In the genomic region with DNA sequence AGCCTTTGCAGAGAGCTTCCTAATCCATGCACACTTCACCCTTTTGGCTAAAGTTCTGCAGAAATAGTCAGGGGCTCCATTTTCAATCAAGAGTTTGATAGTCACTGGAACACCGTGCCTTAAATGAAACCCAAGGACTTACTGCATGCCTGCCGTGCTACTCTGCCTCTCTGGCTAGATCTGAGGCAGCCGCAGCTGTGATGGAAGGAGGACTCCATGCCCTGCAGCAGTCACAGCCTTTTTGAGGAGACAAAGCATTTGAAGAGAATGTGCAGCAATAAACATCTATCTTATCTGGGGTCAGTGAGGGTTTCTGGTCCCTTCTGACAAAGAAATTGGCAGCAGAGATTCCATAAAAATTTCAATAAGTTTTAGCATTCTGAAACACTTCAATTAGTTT, we compare ENCODE assay signal across 21 cellular contexts.
"Had no signal": no experiment of that assay in that cellular context is flagged by ENCODE, and none has a peak within 500 bp of the region (broad histone marks: within the 10 kb centered on the region; RNA-seq: fewer than 3 reads in every experiment).

No MANE protein-coding gene starts in this region.

- H3K4me3 ChIP-seq: left lung, thyroid gland had no signal

- H3K27ac Mint-ChIP-seq: activated CD8-positive, alpha-beta T cell treated with anti-CD3 and anti-CD28 coated beads, Interleukin-2, amount 10 ng/mL, durations not matched to agents 7 days and 5 days; activated naive CD8-positive, alpha-beta T cell treated with anti-CD3 and anti-CD28 coated beads, Interleukin-2, amount 50 U/mL, for 24 hours; activated T-helper 1 cell treated with anti-CD3 and anti-CD28 coated beads, Interleukin-12 subunit alpha, Interleukin-12 subunit beta, Interleukin-2, Interleukin-4 antibody, amounts not matched to agents 30 ng/mL and 10 ng/mL and 1 ng/mL, durations not matched to agents 14 hours and 24 hours and 36 hours; immature natural killer cell; naive B cell; stimulated activated naive CD8-positive, alpha-beta T cell treated with anti-CD3 and anti-CD28 coated beads, Interleukin-15, Interleukin-2, amounts not matched to agents 100 ng/mL and 50 ng/mL, for 24 hours had no signal

- ATAC-seq: activated CD8-positive, alpha-beta T cell treated with anti-CD3 and anti-CD28 coated beads, Interleukin-2, amount 10 ng/mL, durations not matched to agents 7 days and 5 days; activated naive CD8-positive, alpha-beta T cell treated with anti-CD3 and anti-CD28 coated beads, Interleukin-2, amount 50 U/mL, for 24 hours; left lung had no signal

- H3K36me3 Mint-ChIP-seq: immature natural killer cell had no signal

- H3K9me3 Mint-ChIP-seq: activated naive CD8-positive, alpha-beta T cell treated with anti-CD3 and anti-CD28 coated beads, Interleukin-2, amount 50 U/mL, for 24 hours; activated T-helper 1 cell treated with anti-CD3 and anti-CD28 coated beads, Interleukin-12 subunit alpha, Interleukin-12 subunit beta, Interleukin-2, Interleukin-4 antibody, amounts not matched to agents 30 ng/mL and 10 ng/mL and 1 ng/mL, durations not matched to agents 14 hours and 24 hours and 36 hours; immature natural killer cell; naive B cell; neural crest cell; stimulated activated naive CD8-positive, alpha-beta T cell treated with anti-CD3 and anti-CD28 coated beads, Interleukin-15, Interleukin-2, amounts not matched to agents 100 ng/mL and 50 ng/mL, for 24 hours had no signal

- H3K27me3 Mint-ChIP-seq: naive B cell had no signal

- H3K36me3 ChIP-seq: left lung, thyroid gland had no signal

- H3K4me1 Mint-ChIP-seq: immature natural killer cell had no signal

- H3K9me3 ChIP-seq: left lung, thyroid gland had no signal

- H3K27me3 ChIP-seq: left lung, thyroid gland had no signal

- H3K27ac ChIP-seq: left lung, thyroid gland had no signal

- H3K4me3 Mint-ChIP-seq: activated CD8-positive, alpha-beta T cell treated with anti-CD3 and anti-CD28 coated beads, Interleukin-2, amount 10 ng/mL, durations not matched to agents 7 days and 5 days; activated naive CD8-positive, alpha-beta T cell treated with anti-CD3 and anti-CD28 coated beads, Interleukin-2, amount 50 U/mL, for 24 hours; activated T-helper 1 cell treated with anti-CD3 and anti-CD28 coated beads, Interleukin-12 subunit alpha, Interleukin-12 subunit beta, Interleukin-2, Interleukin-4 antibody, amounts not matched to agents 30 ng/mL and 10 ng/mL and 1 ng/mL, durations not matched to agents 14 hours and 24 hours and 36 hours; immature natural killer cell; naive B cell; neural crest cell; stimulated activated naive CD8-positive, alpha-beta T cell treated with anti-CD3 and anti-CD28 coated beads, Interleukin-15, Interleukin-2, amounts not matched to agents 100 ng/mL and 50 ng/mL, for 24 hours had no signal

- DNase-seq: activated CD4-positive, alpha-beta T cell treated with anti-CD3 and anti-CD28 coated beads for 1 hour; activated CD4-positive, alpha-beta T cell treated with anti-CD3 and anti-CD28 coated beads, Interleukin-2, amount 50 U/mL, for 1 hour; activated CD8-positive, alpha-beta T cell treated with anti-CD3 and anti-CD28 coated beads, Interleukin-2, amount 10 ng/mL, durations not matched to agents 7 days and 5 days; activated gamma-delta T cell; activated naive CD4-positive, alpha-beta T cell treated with anti-CD3 and anti-CD28 coated beads, Interleukin-2, amount 50 U/mL, for 16 hours; activated naive CD8-positive, alpha-beta T cell treated with anti-CD3 and anti-CD28 coated beads, Interleukin-2, amount 50 U/mL, for 24 hours; cerebellar nuclear complex; cortex of kidney; immature natural killer cell; kidney glomerular epithelial cell; left lung; naive B cell; posterior cingulate gyrus; retina; stimulated activated CD4-positive, alpha-beta T cell treated with anti-CD3 and anti-CD28 coated beads, Interleukin-1b, Interleukin-23, amount 100 ng/mL, for 48 hours; substantia nigra; T-helper 9 cell; thyroid gland had no signal
